20 cellular contexts compared by ENCODE assay signal in genomic region chr4:95091272-95091671, GRCh38.
DNase-seq lines count a peak whose midpoint lies in the region; TF ChIP-seq lines count a peak whose summit lies in the region.
"Had no signal": no experiment of that assay in that cellular context is flagged by ENCODE, and none has a peak within 500 bp of the region (broad histone marks: within the 10 kb centered on the region; RNA-seq: fewer than 3 reads in every experiment).

No MANE protein-coding gene starts in this region.

- no CpG with 5 or more reads among the region's 3 CpGs for WGBS in trophoblast cell (ENCODE audit: extremely low coverage, insufficient coverage, insufficient read length)
- WGBS in sigmoid colon, 2 donors, result 68 to 81% methylated on average over 3 of the region's 3 CpGs

- no peak overlapping the region for H3K4me2 ChIP-seq in trophoblast cell (ENCODE audit: low read length)

- no peak overlapping the region for H2BK120ac ChIP-seq in trophoblast cell (ENCODE audit: insufficient read depth, low read length, poor library complexity)

- no peak overlapping the region for H3K14ac ChIP-seq in trophoblast cell (ENCODE audit: low read length)

- no peaks in the 10 kb centered on the region for H3K79me2 ChIP-seq in trophoblast cell (ENCODE audit: control insufficient read depth, insufficient read depth, low read length, poor library complexity)

- H2BK5ac ChIP-seq in trophoblast cell (ENCODE audit: low read depth, low read length, poor library complexity), result no peak overlapping the region

- H4K12ac ChIP-seq in trophoblast cell (ENCODE audit: low read depth, low read length), result no peak overlapping the region

- DNase-seq in DMS 273 (lab: John Stamatoyannopoulos, UW; ENCODE audit: unreplicated experiment) (peak; percentile 78), LHCN-M2 (ENCODE audit: low read depth) (peak; percentile 87), trophoblast cell (peak; percentile 52 to 66), ascending aorta (ENCODE audit: low spot score in 2 of 2) (no peak), nucleus accumbens (lab: John Stamatoyannopoulos, UW) (no peak), sigmoid colon (no peak)
- DNase-seq: activated CD4-positive, CD25-positive, alpha-beta regulatory T cell; activated CD8-positive, alpha-beta memory T cell treated with anti-CD3 and anti-CD28 coated beads for 24 hours; AML-193; cortex of kidney; heart left ventricle; KG1; NCI-H1436; nephron progenitor cell; NK-92 treated with Interleukin-12 subunit alpha and Interleukin-12 subunit beta, amount 100 ng/mL, for 24 hours; T-helper 2 cell had no signal

- H3K4me3 ChIP-seq in trophoblast cell (ENCODE audit: low read depth, low read length), result no peak overlapping the region
- no peak overlapping the region for H3K4me3 ChIP-seq in ascending aorta
- H3K4me3 ChIP-seq in sigmoid colon, result no peak overlapping the region
- H3K4me3 ChIP-seq: heart left ventricle had no signal

- H3K27ac ChIP-seq in trophoblast cell (ENCODE audit: low read depth, low read length), result no peak overlapping the region
- H3K27ac ChIP-seq in ascending aorta, result no peak overlapping the region
- H3K27ac ChIP-seq in sigmoid colon, result no peak overlapping the region
- H3K27ac ChIP-seq: epithelial cell of prostate, heart left ventricle had no signal

- no peak overlapping the region for H3K9ac ChIP-seq in trophoblast cell (ENCODE audit: low read length)

- no peak overlapping the region for H3K4ac ChIP-seq in trophoblast cell (ENCODE audit: low read depth, low read length)

- no peak overlapping the region for H3K18ac ChIP-seq in trophoblast cell (ENCODE audit: low read length)

- H3K27ac Mint-ChIP-seq in brain, result peak overlapping the region in 4 of 5 experiments; percentile 36 to 89 (median 52)
- H3K27ac Mint-ChIP-seq: activated T-helper 2 cell treated with anti-CD3 and anti-CD28 coated beads, Interferon-gamma antibody, Interleukin-2, Interleukin-4, amounts not matched to agents 10 μg/mL and 5 μg/mL and 100 μg/mL, durations not matched to agents 14 hours and 24 hours and 36 hours; memory B cell; nephron progenitor cell had no signal

- no peaks in the 10 kb centered on the region for H3K36me3 Mint-ChIP-seq in brain
- H3K36me3 Mint-ChIP-seq: memory B cell had no signal

- H3K4me3 Mint-ChIP-seq in brain, result peak overlapping the region in 4 of 5 experiments; percentile 6 to 49 (median 24)
- H3K4me3 Mint-ChIP-seq: memory B cell, nephron progenitor cell had no signal

- H3K27me3 ChIP-seq in trophoblast cell (ENCODE audit: insufficient read depth, low read length), result no peaks in the 10 kb centered on the region
- no peaks in the 10 kb centered on the region for H3K27me3 ChIP-seq in ascending aorta
- no peaks in the 10 kb centered on the region for H3K27me3 ChIP-seq in sigmoid colon

- no peak overlapping the region for H2AFZ ChIP-seq in trophoblast cell (ENCODE audit: insufficient read depth, low read length, poor library complexity)

- H3K4me1 Mint-ChIP-seq in brain, result peaks cover 62% of the 10 kb centered on the region
- H3K4me1 Mint-ChIP-seq: memory B cell had no signal

- H3K9me3 ChIP-seq in trophoblast cell (ENCODE audit: insufficient read depth, low read depth, low read length), result no peaks in the 10 kb centered on the region
- no peaks in the 10 kb centered on the region for H3K9me3 ChIP-seq in ascending aorta
- no peaks in the 10 kb centered on the region for H3K9me3 ChIP-seq in sigmoid colon
- H3K9me3 ChIP-seq: heart left ventricle had no signal

- intact Hi-C loops in ascending aorta (cut with DNase I) (loop anchor here (5.0 to 10.0 kb wide), 2 partner anchors 474 to 686 kb away; no protein-coding TSS in a partner anchor), sigmoid colon (cut with DNase I) (no loop called here)

- no peak overlapping the region for H4K91ac ChIP-seq in trophoblast cell (ENCODE audit: low read depth, low read length)

- no peak overlapping the region for H3K23ac ChIP-seq in trophoblast cell (ENCODE audit: low read length)

- H3K4me1 ChIP-seq in trophoblast cell (ENCODE audit: control insufficient read depth in 1 of 2, insufficient read depth in 2 of 2, low read length in 2 of 2) (no peaks in the 10 kb centered on the region), ascending aorta (peaks cover 0 to 6% of the 10 kb centered on the region in 2 donors), sigmoid colon (no peaks in the 10 kb centered on the region)
- H3K4me1 ChIP-seq: heart left ventricle had no signal

- no peak overlapping the region for H2AK5ac ChIP-seq in trophoblast cell (ENCODE audit: low read length)

- no peaks in the 10 kb centered on the region for H3K79me1 ChIP-seq in trophoblast cell (ENCODE audit: low read length)

- no peaks in the 10 kb centered on the region for H3K9me3 Mint-ChIP-seq in brain
- H3K9me3 Mint-ChIP-seq: activated T-helper 2 cell treated with anti-CD3 and anti-CD28 coated beads, Interferon-gamma antibody, Interleukin-2, Interleukin-4, amounts not matched to agents 10 μg/mL and 5 μg/mL and 100 μg/mL, durations not matched to agents 14 hours and 24 hours and 36 hours; memory B cell; nephron progenitor cell had no signal

- H4K8ac ChIP-seq in trophoblast cell (ENCODE audit: low read depth, low read length), result no peak overlapping the region

- peaks cover 10% of the 10 kb centered on the region for H3K27me3 Mint-ChIP-seq in brain
- H3K27me3 Mint-ChIP-seq: memory B cell had no signal

- H2BK12ac ChIP-seq in trophoblast cell (ENCODE audit: low read length), result no peak overlapping the region

- TF ChIP-seq CTCF in brain (conservative IDR thresholded peaks at IDR 0.05) (no peak), ascending aorta (IDR thresholded peaks at IDR 0.05) (no peak), sigmoid colon (IDR thresholded peaks at IDR 0.05) (no peak)

- no peak for TF ChIP-seq EP300 in sigmoid colon (IDR thresholded peaks at IDR 0.05)

- TF ChIP-seq POLR2A in sigmoid colon (IDR thresholded peaks at IDR 0.05), result no peak

- no peaks in the 10 kb centered on the region for H3K36me3 ChIP-seq in trophoblast cell (ENCODE audit: control insufficient read depth in 1 of 2, insufficient read depth in 2 of 2, low read length in 2 of 2)
- H3K36me3 ChIP-seq in ascending aorta, result no peaks in the 10 kb centered on the region
- no peaks in the 10 kb centered on the region for H3K36me3 ChIP-seq in sigmoid colon
- H3K36me3 ChIP-seq: heart left ventricle had no signal

Comparison
In these comparisons a context has a peak if more than half of its experiments do, and no peak if none do; other contexts are left out.
1. DNase-seq: peak in DMS 273 (single experiment), LHCN-M2 (single experiment) and trophoblast cell (2 of 2); none in ascending aorta (0 of 2), nucleus accumbens (0 of 56) and sigmoid colon (single experiment).